ENCODE assay signal across 6 cellular contexts in genomic region chr2:32552483-32552882, GRCh38.
DNase-seq lines count a peak whose midpoint lies in the region; ATAC-seq, FAIRE-seq and TF ChIP-seq lines count a peak whose summit lies in the region.
"Not testable (repeated sequence)": the region's sequence is repeated elsewhere in the genome, so short reads cannot be mapped to it uniquely, and the experiment has no call there.

No MANE protein-coding gene starts in this region.

- ATAC-seq in HepG2, result not testable (repeated sequence)

- H3K36me3 Mint-ChIP-seq in HFFc6 (ENCODE audit: low read depth), result not testable (repeated sequence)

- H3K4me1 Mint-ChIP-seq in HFFc6 (ENCODE audit: low read depth), result peaks cover 11% of the 10 kb centered on the region

- H3K9ac ChIP-seq in HepG2 (ENCODE audit: insufficient read depth, low read depth, low read length), result not testable (repeated sequence)

- peaks cover 16% of the 10 kb centered on the region for H3K36me3 ChIP-seq in cardiac muscle cell
- H3K36me3 ChIP-seq in HepG2 (replicated peaks in 1 of 2; ENCODE audit: control insufficient read depth in 1 of 2, insufficient read depth in 2 of 2, low read length in 2 of 2), result peaks cover 3 to 30% of the 10 kb centered on the region in 2 experiments

- H3K9me3 ChIP-seq in cardiac muscle cell (ENCODE audit: low read depth); HepG2 (ENCODE audit: low read length): not testable (repeated sequence)

- peak overlapping the region; percentile 23; the same call in 1 of the 2 replicates for H3K27ac Mint-ChIP-seq in HFFc6

- H3K9me3 Mint-ChIP-seq in HFFc6, result not testable (repeated sequence)

- TF ChIP-seq RAD21 in HepG2 (CRISPR knock-in tag; IDR thresholded peaks at IDR 0.05), result not testable (repeated sequence)

- DNase-seq in HFFc6; cardiac muscle cell (ENCODE audit: low read depth in 1 of 2, low spot score in 1 of 2); HepG2 (ENCODE audit: low spot score): not testable (repeated sequence)
- peak; percentile 80 for DNase-seq in renal cortical epithelial cell (ENCODE audit: low read depth)

- not testable (repeated sequence) for H3K4me2 ChIP-seq in HepG2 (ENCODE audit: low read depth, low read length)

- intact Hi-C loops in HepG2 (cut with micrococcal nuclease; ENCODE audit: unreplicated experiment), result loop anchor here (5.0 kb wide), 1 partner anchor 395 kb away; the partner anchor contains the start of gene LTBP1

- H3K4me1 ChIP-seq in cardiac muscle cell (ENCODE audit: low read depth); HepG2 (ENCODE audit: insufficient read depth, low read length): not testable (repeated sequence)

- 96% methylated on average over 3 of the region's 3 CpGs for WGBS in HepG2 (ENCODE audit: low lambda C conversion rate)

- not testable (repeated sequence) for H3K27me3 ChIP-seq in cardiac muscle cell; HepG2 (ENCODE audit: control insufficient read depth in 1 of 2, insufficient read depth in 2 of 2, low read length in 2 of 2)

- BruUV-seq in HepG2 (replicated peaks; lab: Mats Ljungman, UMichigan), result not testable (repeated sequence)

- TF ChIP-seq CTCF in HFFc6 (IDR thresholded peaks at IDR 0.05); cardiac muscle cell (IDR thresholded peaks at IDR 0.05; ENCODE audit: low read depth, low read length); HepG2 (CRISPR knock-in tag; IDR thresholded peaks at IDR 0.05): not testable (repeated sequence)

- peak; percentile 54 for FAIRE-seq in TTC549 (lab: Jason Lieb, UNC)
- peak; percentile 21 for FAIRE-seq in colon (lab: Jason Lieb, UNC)
- not testable (repeated sequence) for FAIRE-seq in HepG2 (lab: Jason Lieb, UNC)

- POLR2A ChIA-PET in HepG2 (lab: Yijun Ruan, JAX), result not testable (repeated sequence)

- H3K27me3 Mint-ChIP-seq in HFFc6 (ENCODE audit: insufficient read depth), result not testable (repeated sequence)

- peak overlapping the region; percentile 3 for H3K27ac ChIP-seq in cardiac muscle cell
- H3K27ac ChIP-seq in HepG2 (ENCODE audit: extremely low read length, insufficient read depth, low read length), result not testable (repeated sequence)

- in situ Hi-C loops in HepG2 (cut with HindIII; ENCODE audit: extremely low pct_ligation_motif_present, low pct_unique_long_range_greater_than_20kb), result loop anchor here (10.0 kb wide), 2 partner anchors 392 to 822 kb away; partner anchors contain the start of gene LTBP1

- CTCF ChIA-PET in HepG2 (lab: Yijun Ruan, JAX; ENCODE audit: low intra/inter-chr PET ratio, low total read pairs), result not testable (repeated sequence)

- TF ChIP-seq EP300 in HepG2 (IDR thresholded peaks at IDR 0.05; ENCODE audit: low read depth in 2 of 2, low read length in 2 of 2); HepG2 (CRISPR knock-in tag; IDR thresholded peaks at IDR 0.05; ENCODE audit: borderline replicate concordance): not testable (repeated sequence)

- not testable (repeated sequence) for TF ChIP-seq POLR2A in HepG2 (IDR thresholded peaks at IDR 0.05; ENCODE audit: insufficient read depth in 1 of 2, low read depth in 2 of 2, low read length in 2 of 2)

- not testable (repeated sequence) for H3K79me2 ChIP-seq in HepG2 (ENCODE audit: insufficient read depth, low read length)

- not testable (repeated sequence) for H2AFZ ChIP-seq in HepG2 (ENCODE audit: low read length)

- H3K4me3 ChIP-seq in cardiac muscle cell; HepG2 (replicated peaks in 1 of 3; ENCODE audit: insufficient read depth in 1 of 3, low read depth in 2 of 3, low read length in 3 of 3): not testable (repeated sequence)

- H4K20me1 ChIP-seq in HepG2 (ENCODE audit: insufficient read depth, low read length), result not testable (repeated sequence)

- H3K4me3 Mint-ChIP-seq in HFFc6, result not testable (repeated sequence)

TF ChIP-seq in HepG2, 621 proteins besides CTCF, POLR2A, EP300 and RAD21:
- TF ChIP-seq CEBPB (IDR thresholded peaks at IDR 0.05; ENCODE audit: borderline replicate concordance, low read depth, low read length), result peak; percentile 41; the same call in 1 of the 2 replicates
